Comparison of ENCODE assay signal across 2 cellular contexts in genomic region chr17:21410371-21410770, GRCh38. TPM values are rescaled to one million over a fixed set of nuclear protein-coding genes. Genes with fewer than 3 reads are reported as not detected.
"Had no signal": no experiment of that assay in that cellular context is flagged by ENCODE, and none has a peak within 500 bp of the region (broad histone marks: within the 10 kb centered on the region; RNA-seq: fewer than 3 reads in every experiment).

No MANE protein-coding gene starts in this region.

RNA-seq across cellular contexts. Expression of gene KCNJ12, which starts 34.2 kb away (rescaled TPM):
- total RNA-seq: mammary epithelial cell had no signal
- polyA plus RNA-seq: immature natural killer cell had no signal
